In the genomic region with DNA sequence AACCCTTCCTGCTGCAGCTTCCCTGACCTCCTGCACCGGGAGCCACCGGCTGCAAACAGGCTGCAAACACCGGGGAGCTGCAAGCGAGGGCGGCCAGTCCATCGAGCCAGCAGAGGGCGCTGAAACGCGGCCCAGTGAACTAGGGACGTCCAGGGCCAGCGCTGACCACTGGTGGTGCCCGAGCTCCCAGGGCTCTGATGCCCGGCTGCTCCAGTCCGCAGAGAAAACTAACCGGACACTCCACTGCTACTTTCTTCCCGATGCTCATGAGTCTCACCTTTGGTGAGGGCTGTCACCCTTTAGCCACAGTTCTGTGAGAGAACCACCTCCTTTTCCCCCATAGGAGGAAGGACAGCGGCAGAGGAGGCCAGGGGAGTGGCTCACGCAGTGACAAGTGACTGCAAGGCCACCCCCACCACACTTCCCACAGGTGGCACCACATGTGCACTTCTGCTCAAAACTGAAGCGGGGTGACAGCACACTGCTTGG, we compare ENCODE assay signal across 8 cellular contexts.
DNase-seq lines count a peak whose midpoint lies in the region; ATAC-seq and TF ChIP-seq lines count a peak whose summit lies in the region.

No MANE protein-coding gene starts in this region.

- H3K27me3 Mint-ChIP-seq in Caco-2 (ENCODE audit: insufficient read depth, unreplicated experiment) (no peaks in the 10 kb centered on the region), T-helper 17 cell (peaks cover 5% of the 10 kb centered on the region)

- H3K4me3 Mint-ChIP-seq in Caco-2 (ENCODE audit: unreplicated experiment) (no peak overlapping the region), T-helper 17 cell (peak overlapping the region; percentile 71)

- DNase-seq in Caco-2 (peak; percentile 72 to 87), LHCN-M2 (ENCODE audit: low read depth) (peak; percentile 72), T-helper 17 cell (peak; percentile 10 to 36 (median 31)), astrocyte of the hippocampus (ENCODE audit: low read depth, low spot score) (peak; percentile 88), right cardiac atrium (peak; percentile 86 to 96 (median 93)), pulmonary artery endothelial cell (ENCODE audit: low read depth, low spot score) (peak; percentile 30)

- peak; percentile 77 for ATAC-seq in T-helper 17 cell
- ATAC-seq in right cardiac atrium, result peak; percentile 96 to 97
- ATAC-seq in GM21423 (IDR thresholded peaks at IDR 0.05; ENCODE audit: unreplicated experiment), result no peak
- no peak for ATAC-seq in GM18868 (IDR thresholded peaks at IDR 0.05; ENCODE audit: unreplicated experiment)

- H3K36me3 ChIP-seq in Caco-2 (ENCODE audit: control insufficient read depth, insufficient read depth, low read length), result no peaks in the 10 kb centered on the region

- POLR2A ChIA-PET in Caco-2 (lab: Charles Lee), result interaction anchor here (0.6 kb wide), 1 partner anchor 57 kb away, joined by 3 read pairs; no protein-coding TSS in a partner anchor

- peaks cover 9% of the 10 kb centered on the region for H3K4me1 ChIP-seq in Caco-2
- H3K4me1 ChIP-seq in right cardiac atrium (ENCODE audit: control insufficient read depth, insufficient read depth, low read length), result no peaks in the 10 kb centered on the region

- H3K36me3 Mint-ChIP-seq in Caco-2 (ENCODE audit: insufficient read depth, unreplicated experiment) (peaks cover 5% of the 10 kb centered on the region), T-helper 17 cell (ENCODE audit: low read depth) (no peaks in the 10 kb centered on the region)

- 12% methylated on average over 19 of the region's 19 CpGs for WGBS in right cardiac atrium

- no TSS peak for BruUV-seq in Caco-2 (replicated peaks; lab: Mats Ljungman, UMichigan)

- H3K9me3 Mint-ChIP-seq in Caco-2 (ENCODE audit: unreplicated experiment), result no peaks in the 10 kb centered on the region

- peak; percentile 89 to 98 for TF ChIP-seq CTCF in Caco-2 (IDR thresholded peaks at IDR 0.05; ENCODE audit: insufficient read depth in 1 of 2, low read depth in 1 of 2, low read length in 1 of 2, severe bottlenecking in 1 of 2, unreplicated experiment in 1 of 2)

- no peak overlapping the region for H3K27ac ChIP-seq in right cardiac atrium (ENCODE audit: low read length)

- no peaks in the 10 kb centered on the region for H3K27me3 ChIP-seq in Caco-2 (replicated peaks; ENCODE audit: control insufficient read depth, insufficient read depth, low read length)
- H3K27me3 ChIP-seq in right cardiac atrium (ENCODE audit: control insufficient read depth, insufficient read depth), result no peaks in the 10 kb centered on the region

- CTCF ChIA-PET in Caco-2 (lab: Charles Lee), result interaction anchor here (0.6 to 2.7 kb wide), 11 partner anchors 15 to 451 kb away, joined by 3 to 36 read pairs (median 5); no protein-coding TSS in a partner anchor

- H3K4me1 Mint-ChIP-seq in Caco-2 (ENCODE audit: low read depth, unreplicated experiment), result peaks cover 11% of the 10 kb centered on the region
- peaks cover 11% of the 10 kb centered on the region for H3K4me1 Mint-ChIP-seq in T-helper 17 cell

- H3K27ac Mint-ChIP-seq in Caco-2 (ENCODE audit: unreplicated experiment), result no peak overlapping the region
- H3K27ac Mint-ChIP-seq in T-helper 17 cell, result peak overlapping the region; percentile 82

- intact Hi-C loops in Caco-2 (cut with micrococcal nuclease; ENCODE audit: unreplicated experiment) (loop anchor here (1.0 to 5.0 kb wide), 5 partner anchors 89 to 452 kb away; partner anchors contain the start of genes LNX2 and POLR1D), right cardiac atrium (cut with DNase I) (loop anchor here (5.0 to 10.0 kb wide), 6 partner anchors 158 to 294 kb away; no protein-coding TSS in a partner anchor)

- H3K4me3 ChIP-seq in Caco-2 (ENCODE audit: low read depth, low read length), result no peak overlapping the region
- H3K4me3 ChIP-seq in right cardiac atrium (ENCODE audit: low read length), result peak overlapping the region; percentile 8

- H3K9me3 ChIP-seq in Caco-2 (no peaks in the 10 kb centered on the region), T-helper 17 cell (ENCODE audit: control insufficient read depth, low read length, poor library complexity, severe bottlenecking) (no peaks in the 10 kb centered on the region), right cardiac atrium (ENCODE audit: control insufficient read depth, low read length) (no peaks in the 10 kb centered on the region)

Comparison
In these comparisons a context has a peak if more than half of its experiments do, and no peak if none do; other contexts are left out.
1. DNase-seq: peak in every context shown above with its lines; median percentile 93 in right cardiac atrium; 88 in astrocyte of the hippocampus; 80 in Caco-2; 72 in LHCN-M2; 31 in T-helper 17 cell; 30 in pulmonary artery endothelial cell.
2. ATAC-seq: peak in T-helper 17 cell (single experiment) and right cardiac atrium (2 of 2); none in GM21423 (single experiment) and GM18868 (single experiment).